Comparison of ENCODE assay signal across 1 cellular context in genomic region chrX:384861-385260, GRCh38.
TF ChIP-seq lines count a peak whose summit lies in the region.

No MANE protein-coding gene starts in this region.

TF ChIP-seq in WTC11, 78 proteins besides CTCF, POLR2A, EP300 and RAD21 (continued from another document):
- TF ChIP-seq ZNF532 (CRISPR knock-in tag; IDR thresholded peaks at IDR 0.05; ENCODE audit: borderline replicate concordance) (no peak), ZSCAN18 (CRISPR knock-in tag; IDR thresholded peaks at IDR 0.05) (no peak), ATF1 (CRISPR knock-in tag; IDR thresholded peaks at IDR 0.05) (no peak), GABPB1 (CRISPR knock-in tag; IDR thresholded peaks at IDR 0.05) (no peak), FOXJ3 (CRISPR knock-in tag; IDR thresholded peaks at IDR 0.05; ENCODE audit: borderline replicate concordance) (no peak)
- TF ChIP-seq, protein P1, sequence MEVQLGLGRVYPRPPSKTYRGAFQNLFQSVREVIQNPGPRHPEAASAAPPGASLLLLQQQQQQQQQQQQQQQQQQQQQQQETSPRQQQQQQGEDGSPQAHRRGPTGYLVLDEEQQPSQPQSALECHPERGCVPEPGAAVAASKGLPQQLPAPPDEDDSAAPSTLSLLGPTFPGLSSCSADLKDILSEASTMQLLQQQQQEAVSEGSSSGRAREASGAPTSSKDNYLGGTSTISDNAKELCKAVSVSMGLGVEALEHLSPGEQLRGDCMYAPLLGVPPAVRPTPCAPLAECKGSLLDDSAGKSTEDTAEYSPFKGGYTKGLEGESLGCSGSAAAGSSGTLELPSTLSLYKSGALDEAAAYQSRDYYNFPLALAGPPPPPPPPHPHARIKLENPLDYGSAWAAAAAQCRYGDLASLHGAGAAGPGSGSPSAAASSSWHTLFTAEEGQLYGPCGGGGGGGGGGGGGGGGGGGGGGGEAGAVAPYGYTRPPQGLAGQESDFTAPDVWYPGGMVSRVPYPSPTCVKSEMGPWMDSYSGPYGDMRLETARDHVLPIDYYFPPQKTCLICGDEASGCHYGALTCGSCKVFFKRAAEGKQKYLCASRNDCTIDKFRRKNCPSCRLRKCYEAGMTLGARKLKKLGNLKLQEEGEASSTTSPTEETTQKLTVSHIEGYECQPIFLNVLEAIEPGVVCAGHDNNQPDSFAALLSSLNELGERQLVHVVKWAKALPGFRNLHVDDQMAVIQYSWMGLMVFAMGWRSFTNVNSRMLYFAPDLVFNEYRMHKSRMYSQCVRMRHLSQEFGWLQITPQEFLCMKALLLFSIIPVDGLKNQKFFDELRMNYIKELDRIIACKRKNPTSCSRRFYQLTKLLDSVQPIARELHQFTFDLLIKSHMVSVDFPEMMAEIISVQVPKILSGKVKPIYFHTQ (CRISPR knock-in tag; IDR thresholded peaks at IDR 0.05), result no peak
